ENCODE assay signal across 18 cellular contexts in the genomic region with DNA sequence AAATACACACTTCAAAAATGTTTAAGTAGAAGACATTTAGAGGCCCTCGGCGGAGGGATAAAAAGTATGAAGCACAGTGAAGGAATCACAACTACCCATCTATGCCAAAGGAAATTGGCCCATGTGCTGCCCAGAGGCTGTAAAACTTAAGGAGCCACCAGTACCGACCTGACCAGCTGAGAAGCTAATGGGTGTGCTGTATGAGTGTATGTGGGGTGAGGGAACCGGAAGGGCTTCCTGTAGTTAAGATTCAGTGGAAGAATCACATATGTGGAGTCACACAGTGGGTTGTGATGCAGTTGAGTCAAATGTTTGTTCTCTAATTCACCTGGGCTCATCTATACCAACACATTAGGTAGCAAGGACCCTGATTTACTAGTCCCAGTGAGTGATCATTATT.
"Had no signal": no experiment of that assay in that cellular context is flagged by ENCODE, and none has a peak within 500 bp of the region (broad histone marks: within the 10 kb centered on the region; RNA-seq: fewer than 3 reads in every experiment).

No MANE protein-coding gene starts in this region.

- H3K36me3 ChIP-seq: thyroid gland, WERI-Rb-1 had no signal

- H3K9me3 ChIP-seq: body of pancreas, thyroid gland had no signal

- ATAC-seq: activated CD8-positive, alpha-beta memory T cell treated with anti-CD3 and anti-CD28 coated beads, Interleukin-2, amount 10 ng/mL, durations not matched to agents 7 days and 5 days; activated T-helper 17 cell treated with anti-CD3 and anti-CD28 coated beads, Interleukin-2, amount 50 U/mL, for 72 hours; body of pancreas; effector memory CD8-positive, alpha-beta T cell; left ventricle myocardium superior had no signal

- H3K4me1 ChIP-seq: body of pancreas, thyroid gland had no signal

- FAIRE-seq: frontal cortex had no signal

- H3K27ac ChIP-seq: body of pancreas, thyroid gland, WERI-Rb-1 had no signal

- DNase-seq: activated CD4-positive, alpha-beta memory T cell treated with anti-CD3 and anti-CD28 coated beads for 36 hours; activated CD8-positive, alpha-beta memory T cell treated with anti-CD3 and anti-CD28 coated beads, Interleukin-2, amount 10 ng/mL, durations not matched to agents 7 days and 5 days; activated naive CD4-positive, alpha-beta T cell treated with anti-CD3 and anti-CD28 coated beads for 36 hours; body of pancreas; caudate nucleus; effector memory CD8-positive, alpha-beta T cell; head of caudate nucleus; left ventricle myocardium superior; occipital lobe; retina; stimulated activated CD4-positive, alpha-beta T cell treated with anti-CD3 and anti-CD28 coated beads, Interleukin-12 subunit alpha, Interleukin-12 subunit beta, amount 100 ng/mL, for 4 hours; stimulated activated CD4-positive, alpha-beta T cell treated with anti-CD3 and anti-CD28 coated beads, Interleukin-1b, Interleukin-23, amount 100 ng/mL, for 48 hours; stimulated activated CD8-positive, alpha-beta memory T cell treated with anti-CD3 and anti-CD28 coated beads, Interleukin-4, amount 100 ng/mL, for 48 hours; stimulated activated naive CD4-positive, alpha-beta T cell; thyroid gland; WERI-Rb-1 had no signal

- H3K4me3 ChIP-seq: body of pancreas, thyroid gland had no signal

- H3K27me3 ChIP-seq: body of pancreas, thyroid gland had no signal
